Comparison of ENCODE assay signal across 10 cellular contexts in the genomic region with DNA sequence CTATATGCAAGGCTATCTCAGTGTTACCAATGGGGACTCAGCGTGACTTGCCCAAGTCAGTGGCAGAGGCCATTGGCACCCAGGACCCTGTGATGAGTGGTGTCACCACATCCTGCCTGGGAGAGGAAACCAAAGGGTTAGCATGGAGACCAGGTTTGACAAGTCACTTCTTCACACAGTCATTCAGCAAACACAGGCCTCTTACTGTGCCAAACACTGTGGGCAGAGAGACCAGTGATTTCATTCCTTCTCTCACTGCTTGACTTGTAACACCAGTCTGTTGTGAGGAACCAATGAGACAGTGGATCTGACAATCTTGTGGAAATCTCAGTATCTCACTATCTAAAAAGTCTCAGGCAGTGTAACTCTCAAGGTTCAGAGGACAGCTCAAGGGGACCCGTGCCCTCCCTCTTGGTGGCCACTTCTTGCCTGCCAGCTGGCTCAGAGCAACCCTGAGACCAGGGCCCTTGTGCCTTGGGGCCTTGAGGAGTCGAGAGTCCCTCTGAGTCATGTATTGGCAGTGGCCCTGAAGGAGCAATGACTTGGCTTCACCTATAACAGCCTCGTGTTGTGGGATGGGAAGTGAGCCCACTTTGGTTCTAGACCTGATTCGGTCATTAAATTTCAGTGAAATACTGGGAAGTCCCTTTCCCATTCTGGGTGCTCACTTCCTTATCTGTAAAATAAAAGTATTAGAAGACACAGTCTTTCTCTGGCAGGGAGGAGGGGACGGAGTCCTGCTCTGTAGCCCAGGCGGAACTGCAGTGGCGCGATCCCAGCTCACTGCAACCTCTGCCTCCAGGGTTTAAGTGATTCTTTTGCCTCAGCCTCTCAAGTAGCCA. TPM values are rescaled to one million over a fixed set of nuclear protein-coding genes. Genes with fewer than 3 reads are reported as not detected.
DNase-seq lines count a peak whose midpoint lies in the region; ATAC-seq, FAIRE-seq and TF ChIP-seq lines count a peak whose summit lies in the region.
"Had no signal": no experiment of that assay in that cellular context is flagged by ENCODE, and none has a peak within 500 bp of the region (broad histone marks: within the 10 kb centered on the region; RNA-seq: fewer than 3 reads in every experiment).

No MANE protein-coding gene starts in this region.

- WGBS in right lobe of liver (ENCODE audit: insufficient coverage, low coverage, low lambda C conversion rate, missing lambda C conversion rate) = 76% methylated on average over 4 of the region's 9 CpGs
- WGBS in HepG2 (ENCODE audit: low lambda C conversion rate) = 50% methylated on average over 7 of the region's 9 CpGs

- no peak for TF ChIP-seq RAD21 in HepG2 (CRISPR knock-in tag; IDR thresholded peaks at IDR 0.05)

- H3K9me3 Mint-ChIP-seq in dendritic cell treated with granulocyte-macrophage colony-stimulating factor and Interleukin-4, amounts not matched to agents 40 ng/mL and 50 ng/mL, for 4 days = no peaks in the 10 kb centered on the region

- H3K9ac ChIP-seq in HepG2 (ENCODE audit: insufficient read depth, low read depth, low read length) = no peak overlapping the region

- H3K27ac Mint-ChIP-seq in dendritic cell treated with granulocyte-macrophage colony-stimulating factor and Interleukin-4, amounts not matched to agents 40 ng/mL and 50 ng/mL, for 4 days = peak overlapping the region; percentile 77

- CTCF ChIA-PET in HepG2 (lab: Yijun Ruan, JAX; ENCODE audit: low intra/inter-chr PET ratio, low total read pairs) = no interaction called here

- H3K27ac ChIP-seq in right lobe of liver = no peak overlapping the region
- no peak overlapping the region for H3K27ac ChIP-seq in HepG2 (ENCODE audit: extremely low read length, insufficient read depth, low read length)

- BruUV-seq in HepG2 (replicated peaks; lab: Mats Ljungman, UMichigan) = no TSS peak

- H3K4me1 Mint-ChIP-seq in dendritic cell treated with granulocyte-macrophage colony-stimulating factor and Interleukin-4, amounts not matched to agents 40 ng/mL and 50 ng/mL, for 4 days (ENCODE audit: low read depth) = peaks cover 23% of the 10 kb centered on the region

- no peaks in the 10 kb centered on the region for H4K20me1 ChIP-seq in HepG2 (ENCODE audit: insufficient read depth, low read length)

- H3K4me2 ChIP-seq in HepG2 (ENCODE audit: low read depth, low read length) = no peak overlapping the region

- H3K9me3 ChIP-seq in right lobe of liver (no peaks in the 10 kb centered on the region), HepG2 (ENCODE audit: low read length) (no peaks in the 10 kb centered on the region)

- no peak overlapping the region for H3K4me3 ChIP-seq in right lobe of liver
- no peak overlapping the region for H3K4me3 ChIP-seq in HepG2 (replicated peaks in 1 of 3; ENCODE audit: insufficient read depth in 1 of 3, low read depth in 2 of 3, low read length in 3 of 3)

- ATAC-seq in right lobe of liver = peak; percentile 24 to 61 (median 38)
- ATAC-seq in HepG2 = no peak
- peak; percentile 58 for ATAC-seq in HG03159 (IDR thresholded peaks at IDR 0.05; ENCODE audit: unreplicated experiment)

- H3K36me3 ChIP-seq in right lobe of liver (no peaks in the 10 kb centered on the region), HepG2 (replicated peaks in 1 of 2; ENCODE audit: control insufficient read depth in 1 of 2, insufficient read depth in 2 of 2, low read length in 2 of 2) (no peaks in the 10 kb centered on the region)

- POLR2A ChIA-PET in HepG2 (lab: Yijun Ruan, JAX) = no interaction called here

- in situ Hi-C loops in HepG2 (cut with HindIII; ENCODE audit: extremely low pct_ligation_motif_present, low pct_unique_long_range_greater_than_20kb) = no loop called here

- TF ChIP-seq POLR2A in right lobe of liver (IDR thresholded peaks at IDR 0.05) (no peak), HepG2 (IDR thresholded peaks at IDR 0.05; ENCODE audit: insufficient read depth in 1 of 2, low read depth in 2 of 2, low read length in 2 of 2) (no peak)

- DNase-seq in right lobe of liver = no peak
- DNase-seq in HepG2 (ENCODE audit: low spot score) = no peak
- no peak for DNase-seq in central memory CD4-positive, alpha-beta T cell
- no peak for DNase-seq in stimulated activated naive CD4-positive, alpha-beta T cell (lab: John Stamatoyannopoulos, UW)
- DNase-seq in OCI-M2 (lab: John Stamatoyannopoulos, UW; ENCODE audit: unreplicated experiment) = no peak
- DNase-seq in NCI-H1105 (lab: John Stamatoyannopoulos, UW) = no peak

- H2AFZ ChIP-seq in HepG2 (ENCODE audit: low read length) = no peak overlapping the region

- H3K79me2 ChIP-seq in HepG2 (ENCODE audit: insufficient read depth, low read length) = no peaks in the 10 kb centered on the region

- peaks cover 5% of the 10 kb centered on the region for H3K27me3 Mint-ChIP-seq in dendritic cell treated with granulocyte-macrophage colony-stimulating factor and Interleukin-4, amounts not matched to agents 40 ng/mL and 50 ng/mL, for 4 days

- H3K4me1 ChIP-seq in right lobe of liver (no peaks in the 10 kb centered on the region), HepG2 (ENCODE audit: insufficient read depth, low read length) (no peaks in the 10 kb centered on the region)

- H3K4me3 Mint-ChIP-seq in dendritic cell treated with granulocyte-macrophage colony-stimulating factor and Interleukin-4, amounts not matched to agents 40 ng/mL and 50 ng/mL, for 4 days = no peak overlapping the region

- intact Hi-C loops in right lobe of liver (cut with DNase I) = no loop called here
- intact Hi-C loops in HepG2 (cut with micrococcal nuclease; ENCODE audit: unreplicated experiment) = no loop called here
- intact Hi-C loops in dendritic cell treated with granulocyte-macrophage colony-stimulating factor and Interleukin-4, amounts not matched to agents 40 ng/mL and 50 ng/mL, for 4 days (cut with micrococcal nuclease) = no loop called here

- TF ChIP-seq CTCF in right lobe of liver (IDR thresholded peaks at IDR 0.05) (no peak), HepG2 (CRISPR knock-in tag; IDR thresholded peaks at IDR 0.05) (no peak)

- no peaks in the 10 kb centered on the region for H3K36me3 Mint-ChIP-seq in dendritic cell treated with granulocyte-macrophage colony-stimulating factor and Interleukin-4, amounts not matched to agents 40 ng/mL and 50 ng/mL, for 4 days (ENCODE audit: low read depth)

- FAIRE-seq in HepG2 (lab: Jason Lieb, UNC) = no peak

- TF ChIP-seq EP300 in HepG2 (IDR thresholded peaks at IDR 0.05; ENCODE audit: low read depth in 2 of 2, low read length in 2 of 2) (no peak), HepG2 (CRISPR knock-in tag; IDR thresholded peaks at IDR 0.05; ENCODE audit: borderline replicate concordance) (no peak)

- H3K27me3 ChIP-seq in right lobe of liver (no peaks in the 10 kb centered on the region), HepG2 (ENCODE audit: control insufficient read depth in 1 of 2, insufficient read depth in 2 of 2, low read length in 2 of 2) (no peaks in the 10 kb centered on the region; a peak in 1 of 5 replicates)

TF ChIP-seq in HepG2, 621 proteins besides CTCF, POLR2A, EP300 and RAD21 (continues in another document):
- TF ChIP-seq, protein P1, sequence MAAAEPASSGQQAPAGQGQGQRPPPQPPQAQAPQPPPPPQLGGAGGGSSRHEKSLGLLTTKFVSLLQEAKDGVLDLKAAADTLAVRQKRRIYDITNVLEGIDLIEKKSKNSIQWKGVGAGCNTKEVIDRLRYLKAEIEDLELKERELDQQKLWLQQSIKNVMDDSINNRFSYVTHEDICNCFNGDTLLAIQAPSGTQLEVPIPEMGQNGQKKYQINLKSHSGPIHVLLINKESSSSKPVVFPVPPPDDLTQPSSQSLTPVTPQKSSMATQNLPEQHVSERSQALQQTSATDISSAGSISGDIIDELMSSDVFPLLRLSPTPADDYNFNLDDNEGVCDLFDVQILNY (CRISPR knock-in tag; conservative IDR thresholded peaks at IDR 0.05) = no peak
- no peak for TF ChIP-seq TOE1 (CRISPR knock-in tag; IDR thresholded peaks at IDR 0.05)
- TF ChIP-seq NFIB (CRISPR knock-in tag; IDR thresholded peaks at IDR 0.05; ENCODE audit: borderline replicate concordance) = no peak
- no peak for TF ChIP-seq ARNT (IDR thresholded peaks at IDR 0.05)
- TF ChIP-seq, protein P2, sequence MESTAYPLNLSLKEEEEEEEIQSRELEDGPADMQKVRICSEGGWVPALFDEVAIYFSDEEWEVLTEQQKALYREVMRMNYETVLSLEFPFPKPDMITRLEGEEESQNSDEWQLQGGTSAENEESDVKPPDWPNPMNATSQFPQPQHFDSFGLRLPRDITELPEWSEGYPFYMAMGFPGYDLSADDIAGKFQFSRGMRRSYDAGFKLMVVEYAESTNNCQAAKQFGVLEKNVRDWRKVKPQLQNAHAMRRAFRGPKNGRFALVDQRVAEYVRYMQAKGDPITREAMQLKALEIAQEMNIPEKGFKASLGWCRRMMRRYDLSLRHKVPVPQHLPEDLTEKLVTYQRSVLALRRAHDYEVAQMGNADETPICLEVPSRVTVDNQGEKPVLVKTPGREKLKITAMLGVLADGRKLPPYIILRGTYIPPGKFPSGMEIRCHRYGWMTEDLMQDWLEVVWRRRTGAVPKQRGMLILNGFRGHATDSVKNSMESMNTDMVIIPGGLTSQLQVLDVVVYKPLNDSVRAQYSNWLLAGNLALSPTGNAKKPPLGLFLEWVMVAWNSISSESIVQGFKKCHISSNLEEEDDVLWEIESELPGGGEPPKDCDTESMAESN (CRISPR knock-in tag; conservative IDR thresholded peaks at IDR 0.05) = no peak
- TF ChIP-seq ZNF543 (CRISPR knock-in tag; IDR thresholded peaks at IDR 0.05) = no peak

RNA-seq across cellular contexts. Expression of gene FABP6, which starts 1.6 kb away (rescaled TPM):
- not detected for total RNA-seq in right lobe of liver
- total RNA-seq in HepG2 (2016; rRNA removed; fragmentation: Illumina TruSeq; extraction: Trizol) = not detected in 2 replicates
- not detected in 2 replicates for total RNA-seq in HepG2 (2016; cell fraction: cytosol; rRNA removed; fragmentation: Illumina TruSeq; extraction: Trizol; ENCODE audit: low read depth)
- total RNA-seq in HepG2 (2016; cell fraction: insoluble cytoplasmic fraction; rRNA removed; fragmentation: Illumina TruSeq; extraction: Trizol) = not detected in 2 replicates
- not detected in 2 replicates for total RNA-seq in HepG2 (2016; cell fraction: membrane; rRNA removed; fragmentation: Illumina TruSeq; extraction: Trizol)
- not detected in 2 replicates for total RNA-seq in HepG2 (2016; cell fraction: nucleus; rRNA removed; fragmentation: Illumina TruSeq; extraction: Trizol)
- 0.13 TPM in 1 of 2 replicates, not detected in the other for polyA plus RNA-seq in HepG2 (2011; rRNA removed)
- not detected in 2 replicates for polyA plus RNA-seq in HepG2 (2011; cell fraction: cytosol; rRNA removed)
- polyA plus RNA-seq in HepG2 (2011; cell fraction: nucleus; rRNA removed) = not detected in 2 replicates
- 0.23 TPM in 1 of 2 replicates, not detected in the other for polyA plus RNA-seq in HepG2 (2012)
- not detected in 2 replicates for polyA plus RNA-seq in HepG2 (2016; cell fraction: cytosol; fragmentation: Illumina TruSeq; extraction: Trizol; ENCODE audit: low read depth)
- polyA plus RNA-seq in HepG2 (2016; cell fraction: insoluble cytoplasmic fraction; fragmentation: Illumina TruSeq; extraction: Trizol; ENCODE audit: low read depth) = not detected in 2 replicates
- not detected in 2 replicates for polyA plus RNA-seq in HepG2 (2016; cell fraction: membrane; fragmentation: Illumina TruSeq; extraction: Trizol; ENCODE audit: low read depth)
- polyA plus RNA-seq in HepG2 (2016; cell fraction: nucleus; fragmentation: Illumina TruSeq; extraction: Trizol; ENCODE audit: insufficient read depth, low read depth) = not detected in 2 replicates
- polyA minus RNA-seq in HepG2 (2011; rRNA and poly(A)+ RNA removed; ENCODE audit: low replicate concordance) = not detected in 2 replicates
- polyA minus RNA-seq in HepG2 (2011; cell fraction: cytosol; rRNA and poly(A)+ RNA removed) = not detected in 2 replicates
- not detected in 2 replicates for polyA minus RNA-seq in HepG2 (2011; cell fraction: nucleus; rRNA and poly(A)+ RNA removed)
- total RNA-seq: activated CD8-positive, alpha-beta memory T cell treated with anti-CD3 and anti-CD28 coated beads for 36 hours; LHCN-M2 had no signal
